ENCODE assay signal across 14 cellular contexts in the genomic region with DNA sequence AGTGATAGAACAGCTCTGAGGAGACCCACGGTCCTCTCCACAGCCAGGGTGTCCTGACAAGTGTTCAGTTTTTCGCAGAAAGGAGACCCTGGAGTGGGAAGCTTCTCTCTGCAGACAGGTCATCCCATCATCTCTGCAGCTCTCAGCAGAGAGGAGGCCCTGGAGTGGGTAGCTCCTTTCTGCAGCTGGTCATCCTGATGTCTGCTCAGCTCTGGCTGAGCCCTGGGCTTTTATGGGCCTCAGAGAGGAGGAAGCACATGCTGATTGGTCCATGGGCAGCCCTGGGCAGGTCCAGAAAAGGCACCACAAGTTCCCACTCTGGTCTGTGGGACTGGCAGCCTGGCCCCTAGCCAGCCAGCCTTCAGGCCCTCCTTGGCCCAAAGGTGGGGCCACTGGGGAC.
A peak's percentile ranks its signal among the peaks of the same experiment; 100 is the strongest.
DNase-seq lines count a peak whose midpoint lies in the region; ATAC-seq and TF ChIP-seq lines count a peak whose summit lies in the region.
"Had no signal": no experiment of that assay in that cellular context is flagged by ENCODE, and none has a peak within 500 bp of the region (broad histone marks: within the 10 kb centered on the region; RNA-seq: fewer than 3 reads in every experiment).

No MANE protein-coding gene starts in this region.

- no peak overlapping the region for H2AK5ac ChIP-seq in mesenchymal stem cell (ENCODE audit: low read length, severe bottlenecking)

- H3K79me2 ChIP-seq in OCI-LY7 (ENCODE audit: insufficient read depth, low read depth, low read length), result no peaks in the 10 kb centered on the region

- ATAC-seq in left cardiac atrium (no peak), gastroesophageal sphincter (no peak), HG02610 (IDR thresholded peaks at IDR 0.05; ENCODE audit: unreplicated experiment) (no peak)

- H3K4me3 ChIP-seq in right atrium auricular region, result no peak overlapping the region
- no peak overlapping the region for H3K4me3 ChIP-seq in OCI-LY7 (ENCODE audit: low read depth, low read length, poor library complexity, severe bottlenecking)
- no peak overlapping the region for H3K4me3 ChIP-seq in mesenchymal stem cell (ENCODE audit: insufficient read depth in 1 of 2, low read depth in 1 of 2, low read length in 2 of 2)
- no peak overlapping the region for H3K4me3 ChIP-seq in gastroesophageal sphincter
- H3K4me3 ChIP-seq: GM23248, HAP-1 had no signal

- H3K79me1 ChIP-seq in mesenchymal stem cell (replicated peaks; ENCODE audit: low read length, poor library complexity, severe bottlenecking), result no peaks in the 10 kb centered on the region

- DNase-seq in right atrium auricular region (ENCODE audit: low spot score) (peak; percentile 36), left cardiac atrium (no peak), OCI-LY7 (ENCODE audit: low spot score) (peak; percentile 5), mesenchymal stem cell (no peak), AG08396 (ENCODE audit: low spot score) (no peak)
- DNase-seq: ACHN; AML-193; Calu3; CD4-positive, alpha-beta memory T cell; GM23248 had no signal

- H2BK5ac ChIP-seq in mesenchymal stem cell (ENCODE audit: low read depth, low read length, poor library complexity, severe bottlenecking), result no peak overlapping the region

- H3K27me3 ChIP-seq in right atrium auricular region (no peaks in the 10 kb centered on the region), mesenchymal stem cell (ENCODE audit: control insufficient read depth in 1 of 2, insufficient read depth in 1 of 2, low read length in 2 of 2) (no peaks in the 10 kb centered on the region), gastroesophageal sphincter (no peaks in the 10 kb centered on the region)

- peak overlapping the region; percentile 48 for H2BK15ac ChIP-seq in mesenchymal stem cell (ENCODE audit: low read depth, poor library complexity, severe bottlenecking)

- no peak overlapping the region for H3K23ac ChIP-seq in mesenchymal stem cell (ENCODE audit: low read length in 2 of 2)

- WGBS in mesenchymal stem cell, result 89% methylated on average over 2 of the region's 2 CpGs
- 100% methylated on average over 1 of the region's 2 CpGs; no CpG with 5 or more reads in 1 of the 2 donors for WGBS in gastroesophageal sphincter (ENCODE audit: low coverage in 1 of 2), 2 donors

- BruUV-seq in OCI-LY7 (replicated peaks; lab: Mats Ljungman, UMichigan), result no TSS peak

- no peak overlapping the region for H3K4ac ChIP-seq in mesenchymal stem cell (ENCODE audit: low read depth in 1 of 2, low read length in 2 of 2)

- no peak overlapping the region for H3K18ac ChIP-seq in mesenchymal stem cell (ENCODE audit: low read depth in 1 of 2, low read length in 2 of 2)

- H4K8ac ChIP-seq in mesenchymal stem cell (ENCODE audit: low read length), result no peak overlapping the region

- TF ChIP-seq CTCF in right atrium auricular region (IDR thresholded peaks at IDR 0.05) (no peak), OCI-LY7 (conservative IDR thresholded peaks at IDR 0.05; ENCODE audit: low read length) (no peak), gastroesophageal sphincter (IDR thresholded peaks at IDR 0.05) (no peak)

- CTCF ChIA-PET in OCI-LY7 (lab: Charles Lee; ENCODE audit: unreplicated experiment), result no interaction called here

- H3K9me2 ChIP-seq in OCI-LY7 (ENCODE audit: insufficient read depth, low read length), result no peaks in the 10 kb centered on the region

- no peak for TF ChIP-seq EP300 in gastroesophageal sphincter (IDR thresholded peaks at IDR 0.05)

- POLR2A ChIA-PET in OCI-LY7 (lab: Charles Lee), result no interaction called here

- H2BK12ac ChIP-seq in mesenchymal stem cell (ENCODE audit: low read length in 2 of 2), result no peak overlapping the region

- no peak overlapping the region for H2AFZ ChIP-seq in OCI-LY7 (ENCODE audit: low read length)
- H2AFZ ChIP-seq in mesenchymal stem cell (ENCODE audit: low read depth, low read length), result no peak overlapping the region
- H2AFZ ChIP-seq: GM23248 had no signal

- TF ChIP-seq POLR2A in gastroesophageal sphincter (IDR thresholded peaks at IDR 0.05), result no peak

- H4K20me1 ChIP-seq in OCI-LY7 (ENCODE audit: insufficient read depth, low read length), result no peaks in the 10 kb centered on the region

- H3K27ac ChIP-seq in right atrium auricular region, result no peak overlapping the region
- no peak overlapping the region for H3K27ac ChIP-seq in OCI-LY7 (ENCODE audit: low read depth, low read length, poor library complexity, severe bottlenecking)
- H3K27ac ChIP-seq in mesenchymal stem cell (ENCODE audit: low read length, poor library complexity, severe bottlenecking), result no peak overlapping the region
- H3K27ac ChIP-seq in gastroesophageal sphincter, result no peak overlapping the region
- H3K27ac ChIP-seq: GM23248, HL-60 had no signal

- H3K14ac ChIP-seq in mesenchymal stem cell (ENCODE audit: low read length in 2 of 2), result no peak overlapping the region

- intact Hi-C loops in left cardiac atrium (cut with DNase I) (no loop called here), OCI-LY7 (cut with micrococcal nuclease; ENCODE audit: unreplicated experiment) (no loop called here)

- H4K91ac ChIP-seq in mesenchymal stem cell (ENCODE audit: low read length), result peak overlapping the region; percentile 80

- H3K4me1 ChIP-seq in right atrium auricular region (no peaks in the 10 kb centered on the region), OCI-LY7 (ENCODE audit: insufficient read depth, low read length, poor library complexity, severe bottlenecking) (no peaks in the 10 kb centered on the region), mesenchymal stem cell (ENCODE audit: control insufficient read depth, insufficient read depth, low read depth, low read length) (peaks cover 2% of the 10 kb centered on the region), gastroesophageal sphincter (no peaks in the 10 kb centered on the region)

- no peak overlapping the region for H2BK120ac ChIP-seq in mesenchymal stem cell (ENCODE audit: low read depth, low read length)

- H3K36me3 ChIP-seq in right atrium auricular region (no peaks in the 10 kb centered on the region), OCI-LY7 (ENCODE audit: insufficient read depth, low read length) (no peaks in the 10 kb centered on the region), mesenchymal stem cell (ENCODE audit: control insufficient read depth in 1 of 2, insufficient read depth in 2 of 2, low read depth in 1 of 2, low read length in 2 of 2) (peaks cover 0 to 4% of the 10 kb centered on the region in 2 experiments), gastroesophageal sphincter (no peaks in the 10 kb centered on the region)
- H3K36me3 ChIP-seq: HAP-1 had no signal

- H3K9me3 ChIP-seq in right atrium auricular region (no peaks in the 10 kb centered on the region), OCI-LY7 (ENCODE audit: low read length) (peaks cover 8% of the 10 kb centered on the region; the same call in 1 of the 2 replicates), mesenchymal stem cell (ENCODE audit: control insufficient read depth, low read length) (peaks cover 6% of the 10 kb centered on the region), gastroesophageal sphincter (no peaks in the 10 kb centered on the region)

- H3K9ac ChIP-seq in mesenchymal stem cell (ENCODE audit: low read length), result no peak overlapping the region
- H3K9ac ChIP-seq: GM23248 had no signal

- H3K4me2 ChIP-seq in OCI-LY7 (ENCODE audit: low read length), result no peak overlapping the region
- no peak overlapping the region for H3K4me2 ChIP-seq in mesenchymal stem cell (ENCODE audit: low read length, poor library complexity, severe bottlenecking)

Comparison
In these comparisons a context has a peak if more than half of its experiments do, and no peak if none do; other contexts are left out.
1. DNase-seq: peak in right atrium auricular region (single experiment) and OCI-LY7 (single experiment); none in left cardiac atrium (single experiment), mesenchymal stem cell (single experiment) and AG08396 (single experiment).